ENCODE assay signal across 8 cellular contexts in genomic region chr14:61524211-61524806, GRCh38.
DNase-seq lines count a peak whose midpoint lies in the region; ATAC-seq and TF ChIP-seq lines count a peak whose summit lies in the region.

No MANE protein-coding gene starts in this region.

- H3K27me3 ChIP-seq in right atrium auricular region, result no peaks in the 10 kb centered on the region
- H3K27me3 ChIP-seq in thyroid gland, result no peaks in the 10 kb centered on the region

- H3K4me3 Mint-ChIP-seq in activated CD4-positive, alpha-beta memory T cell treated with anti-CD3 and anti-CD28 coated beads for 36 hours, result no peak overlapping the region

- no peak overlapping the region for H3K4me3 ChIP-seq in right atrium auricular region
- H3K4me3 ChIP-seq in thyroid gland (replicated peaks in 1 of 3), result no peak overlapping the region

- peak overlapping the region; percentile 91 for H3K27ac Mint-ChIP-seq in activated CD4-positive, alpha-beta memory T cell treated with anti-CD3 and anti-CD28 coated beads for 36 hours

- DNase-seq in activated CD8-positive, alpha-beta memory T cell treated with anti-CD3 and anti-CD28 coated beads for 24 hours, result peak; percentile 28
- DNase-seq in activated CD8-positive, alpha-beta memory T cell treated with anti-CD3 and anti-CD28 coated beads, Interleukin-2, amount 50 U/mL, for 4 hours, result no peak
- no peak for DNase-seq in activated CD4-positive, alpha-beta memory T cell treated with anti-CD3 and anti-CD28 coated beads for 36 hours
- DNase-seq in right atrium auricular region (ENCODE audit: low spot score) (no peak), thyroid gland (peak; percentile 77 to 80), AML-193 (lab: John Stamatoyannopoulos, UW) (no peak)
- DNase-seq in NK-92 treated with Interleukin-12 subunit alpha and Interleukin-12 subunit beta, amount 100 ng/mL, for 24 hours (lab: John Stamatoyannopoulos, UW), result no peak

- H3K4me1 Mint-ChIP-seq in activated CD4-positive, alpha-beta memory T cell treated with anti-CD3 and anti-CD28 coated beads for 36 hours (ENCODE audit: low read depth), result peaks cover 94% of the 10 kb centered on the region

- 5 to 10% methylated on average over 4 of the region's 4 CpGs for whole genome bisulfite sequencing in thyroid gland, 2 donors

- POLR2A ChIA-PET in activated CD4-positive, alpha-beta memory T cell treated with anti-CD3 and anti-CD28 coated beads for 36 hours (lab: Charles Lee), result interaction anchor here (0.6 to 3.5 kb wide), 11 partner anchors 9 to 182 kb away, joined by 3 to 42 read pairs (median 8); partner anchors contain the start of gene HIF1A

- TF ChIP-seq POLR2A in thyroid gland (IDR thresholded peaks at IDR 0.05), result peak in 1 of 2 donors; percentile 32

- CTCF ChIA-PET in activated CD4-positive, alpha-beta memory T cell treated with anti-CD3 and anti-CD28 coated beads for 36 hours (lab: Charles Lee), result interaction anchor here (0.6 to 3.0 kb wide), 12 partner anchors 9 to 316 kb away, joined by 3 to 20 read pairs (median 4); no protein-coding TSS in a partner anchor

- H3K9me3 ChIP-seq in right atrium auricular region (no peaks in the 10 kb centered on the region), thyroid gland (no peaks in the 10 kb centered on the region)

- H3K4me1 ChIP-seq in right atrium auricular region (peaks cover 0 to 45% of the 10 kb centered on the region in 2 donors), thyroid gland (peaks cover 55 to 56% of the 10 kb centered on the region in 2 donors)

- intact Hi-C loops in activated CD4-positive, alpha-beta memory T cell treated with anti-CD3 and anti-CD28 coated beads for 36 hours (cut with micrococcal nuclease), result loop anchor here (2.0 kb wide), 1 partner anchor 26 kb away; no protein-coding TSS in a partner anchor
- intact Hi-C loops in thyroid gland (cut with DNase I), result no loop called here

- H3K36me3 ChIP-seq in right atrium auricular region (no peaks in the 10 kb centered on the region), thyroid gland (no peaks in the 10 kb centered on the region)

- H3K27ac ChIP-seq in right atrium auricular region (peak overlapping the region; percentile 81 to 89), thyroid gland (peak overlapping the region; percentile 86 to 98 (median 94))

- peaks cover 45% of the 10 kb centered on the region for H3K36me3 Mint-ChIP-seq in activated CD4-positive, alpha-beta memory T cell treated with anti-CD3 and anti-CD28 coated beads for 36 hours

- H3K27me3 Mint-ChIP-seq in activated CD4-positive, alpha-beta memory T cell treated with anti-CD3 and anti-CD28 coated beads for 36 hours, result no peaks in the 10 kb centered on the region

- no peak for ATAC-seq in GM19328 (IDR thresholded peaks at IDR 0.05; ENCODE audit: unreplicated experiment)

- no peaks in the 10 kb centered on the region for H3K9me3 Mint-ChIP-seq in activated CD4-positive, alpha-beta memory T cell treated with anti-CD3 and anti-CD28 coated beads for 36 hours

- TF ChIP-seq CTCF in right atrium auricular region (IDR thresholded peaks at IDR 0.05) (no peak), thyroid gland (IDR thresholded peaks at IDR 0.05) (no peak)

Comparison
In these comparisons a context has a peak if more than half of its experiments do, and no peak if none do; other contexts are left out.
1. DNase-seq: peak in activated CD8-positive, alpha-beta memory T cell treated with anti-CD3 and anti-CD28 coated beads for 24 hours (single experiment) and thyroid gland (2 of 2); none in activated CD8-positive, alpha-beta memory T cell treated with anti-CD3 and anti-CD28 coated beads, Interleukin-2, amount 50 U/mL, for 4 hours (single experiment), activated CD4-positive, alpha-beta memory T cell treated with anti-CD3 and anti-CD28 coated beads for 36 hours (single experiment), right atrium auricular region (single experiment), AML-193 (0 of 2) and NK-92 treated with Interleukin-12 subunit alpha and Interleukin-12 subunit beta, amount 100 ng/mL, for 24 hours (single experiment).